Comparison of ENCODE assay signal across 1 cellular context in genomic region chr17:68661265-68662036, GRCh38.
TF ChIP-seq lines count a peak whose summit lies in the region.

No MANE protein-coding gene starts in this region.

TF ChIP-seq in GM23338, 12 proteins besides CTCF, POLR2A, EP300 and RAD21:
- TF ChIP-seq ZNF462 (CRISPR knock-in tag; IDR thresholded peaks at IDR 0.05) (no peak), ETS1 (IDR thresholded peaks at IDR 0.05) (no peak), REST (IDR thresholded peaks at IDR 0.05; ENCODE audit: unreplicated experiment) (no peak), STAT1 (IDR thresholded peaks at IDR 0.05; ENCODE audit: unreplicated experiment) (no peak), ZNF114 (CRISPR knock-in tag; IDR thresholded peaks at IDR 0.05) (no peak), NANOG (IDR thresholded peaks at IDR 0.05; ENCODE audit: borderline replicate concordance) (no peak), EZH2phosphoT487 (IDR thresholded peaks at IDR 0.05; ENCODE audit: unreplicated experiment) (no peak), JUNB (IDR thresholded peaks at IDR 0.05; ENCODE audit: unreplicated experiment) (no peak), ZNF331 (CRISPR knock-in tag; IDR thresholded peaks at IDR 0.05; ENCODE audit: low read depth) (no peak), CREB1 (CRISPR knock-in tag; IDR thresholded peaks at IDR 0.05; ENCODE audit: low read depth) (no peak), POLR2AphosphoS5 (IDR thresholded peaks at IDR 0.05; ENCODE audit: low read depth) (no peak), EZH2 (IDR thresholded peaks at IDR 0.05; ENCODE audit: low read depth, unreplicated experiment) (no peak)
